ENCODE assay signal across 19 cellular contexts in genomic region chr3:40042752-40043443, GRCh38.
DNase-seq lines count a peak whose midpoint lies in the region; TF ChIP-seq lines count a peak whose summit lies in the region.
"Had no signal": no experiment of that assay in that cellular context is flagged by ENCODE, and none has a peak within 500 bp of the region (broad histone marks: within the 10 kb centered on the region; RNA-seq: fewer than 3 reads in every experiment).

No MANE protein-coding gene starts in this region.

- DNase-seq in DMS53 (lab: John Stamatoyannopoulos, UW) = peak; percentile 13
- no peak for DNase-seq in DMS53 treated with DMSO at 0.1 percent for 48 hours (lab: John Stamatoyannopoulos, UW; ENCODE audit: unreplicated experiment)
- DNase-seq in SK-N-SH = no peak
- peak; percentile 72 for DNase-seq in fibroblast of peridontal ligament (ENCODE audit: extremely low read depth)
- DNase-seq in renal cortical epithelial cell (ENCODE audit: low read depth) = peak; percentile 6
- no peak for DNase-seq in GM10248 (ENCODE audit: extremely low spot score)
- DNase-seq in vagina (ENCODE audit: extremely low spot score in 2 of 2) = no peak
- DNase-seq in MCF 10A (ENCODE audit: unreplicated experiment) = no peak
- DNase-seq: activated CD8-positive, alpha-beta memory T cell treated with anti-CD3 and anti-CD28 coated beads for 24 hours; activated naive CD4-positive, alpha-beta T cell treated with anti-CD3 and anti-CD28 coated beads, Interleukin-2, amount 50 U/mL, for 16 hours; activated T-cell treated with anti-CD3 and anti-CD28 coated beads, Interleukin-2, amount 50 U/mL, for 4 hours; effector memory CD8-positive, alpha-beta T cell; immature natural killer cell; NCI-H1048; retina; stimulated activated CD4-positive, alpha-beta T cell treated with anti-CD3 and anti-CD28 coated beads, Interleukin-12 subunit alpha, Interleukin-12 subunit beta, amount 100 ng/mL, for 4 hours had no signal

- no peaks in the 10 kb centered on the region for H3K36me3 ChIP-seq in SK-N-SH (replicated peaks in 1 of 2; ENCODE audit: control insufficient read depth in 1 of 2, insufficient read depth in 2 of 2, low read length in 1 of 2)
- no peaks in the 10 kb centered on the region for H3K36me3 ChIP-seq in vagina
- H3K36me3 ChIP-seq: ascending aorta had no signal

- BruUV-seq in MCF 10A (replicated peaks; lab: Mats Ljungman, UMichigan) = no TSS peak

- no peak overlapping the region for H3K4me3 Mint-ChIP-seq in MCF 10A (ENCODE audit: unreplicated experiment)
- H3K4me3 Mint-ChIP-seq: activated T-cell treated with anti-CD3 and anti-CD28 coated beads, Interleukin-2, amount 50 U/mL, for 4 hours; effector memory CD8-positive, alpha-beta T cell; immature natural killer cell had no signal

- no peak for TF ChIP-seq CTCF in SK-N-SH (IDR thresholded peaks at IDR 0.05)
- no peak for TF ChIP-seq CTCF in GM10248 (IDR thresholded peaks at IDR 0.05; ENCODE audit: control extremely low read depth, extremely low read depth, low read depth, missing control alignments)
- TF ChIP-seq CTCF in vagina (IDR thresholded peaks at IDR 0.05) = no peak
- TF ChIP-seq CTCF in MCF 10A (IDR thresholded peaks at IDR 0.05; ENCODE audit: unreplicated experiment) = no peak

- no peaks in the 10 kb centered on the region for H3K4me1 Mint-ChIP-seq in MCF 10A (ENCODE audit: insufficient read depth, unreplicated experiment)
- H3K4me1 Mint-ChIP-seq: immature natural killer cell had no signal

- H3K9me3 Mint-ChIP-seq in MCF 10A (ENCODE audit: unreplicated experiment) = no peaks in the 10 kb centered on the region
- H3K9me3 Mint-ChIP-seq: activated T-cell treated with anti-CD3 and anti-CD28 coated beads, Interleukin-2, amount 50 U/mL, for 4 hours had no signal

- CTCF ChIA-PET in SK-N-SH (lab: Yijun Ruan, JAX) = interaction anchor here (1.3 kb wide), 1 partner anchor 14 kb away, joined by 3 read pairs; no protein-coding TSS in a partner anchor
- CTCF ChIA-PET in GM10248 (lab: Yijun Ruan, JAX) = no interaction called here
- CTCF ChIA-PET in MCF 10A (lab: Yijun Ruan, JAX) = interaction anchor here (0.5 to 2.5 kb wide), 5 partner anchors 13 to 281 kb away, joined by 4 to 8 read pairs (median 4); no protein-coding TSS in a partner anchor

- no peak overlapping the region for H3K9ac ChIP-seq in SK-N-SH
- H3K9ac ChIP-seq: KMS-11 had no signal

- H3K4me3 ChIP-seq in SK-N-SH (ENCODE audit: low read depth in 2 of 2, low read length in 1 of 2) (no peak overlapping the region), vagina (no peak overlapping the region)
- H3K4me3 ChIP-seq: ascending aorta had no signal

- no peaks in the 10 kb centered on the region for H4K20me1 ChIP-seq in SK-N-SH (ENCODE audit: insufficient read depth)

- no peaks in the 10 kb centered on the region for H3K79me2 ChIP-seq in SK-N-SH (ENCODE audit: insufficient read depth)

- peak overlapping the region; percentile 54; the same call in 1 of the 2 replicates for H3K4me2 ChIP-seq in SK-N-SH
- H3K4me2 ChIP-seq: KMS-11 had no signal

- no peak for TF ChIP-seq RAD21 in SK-N-SH (IDR thresholded peaks at IDR 0.05; ENCODE audit: low read length)

- H3K9me2 ChIP-seq in SK-N-SH = no peaks in the 10 kb centered on the region

- no peak for TF ChIP-seq EP300 in SK-N-SH (IDR thresholded peaks at IDR 0.05; ENCODE audit: borderline replicate concordance in 1 of 2, low read depth in 1 of 2, low read length in 1 of 2)

- no peak overlapping the region for H2AFZ ChIP-seq in SK-N-SH (ENCODE audit: low read depth)

- no peak overlapping the region for H3K27ac Mint-ChIP-seq in MCF 10A (ENCODE audit: low read depth, unreplicated experiment)
- H3K27ac Mint-ChIP-seq: effector memory CD8-positive, alpha-beta T cell; immature natural killer cell had no signal

- H3K27ac ChIP-seq in SK-N-SH (ENCODE audit: low read depth in 2 of 2, low read length in 1 of 2) (peak overlapping the region; percentile 78 to 96), vagina (no peak overlapping the region)
- H3K27ac ChIP-seq: 22Rv1, ascending aorta, KMS-11 had no signal

- H3K27me3 Mint-ChIP-seq in MCF 10A (ENCODE audit: insufficient read depth, unreplicated experiment) = no peaks in the 10 kb centered on the region
- H3K27me3 Mint-ChIP-seq: effector memory CD8-positive, alpha-beta T cell had no signal

- intact Hi-C loops in vagina (cut with DNase I) (no loop called here), MCF 10A (cut with micrococcal nuclease) (no loop called here)

- WGBS in SK-N-SH (ENCODE audit: low lambda C conversion rate) = 47% methylated on average over 4 of the region's 4 CpGs

- H3K27me3 ChIP-seq in SK-N-SH (ENCODE audit: insufficient read depth) (no peaks in the 10 kb centered on the region), vagina (no peaks in the 10 kb centered on the region)
- H3K27me3 ChIP-seq: ascending aorta had no signal

- H3K36me3 Mint-ChIP-seq in MCF 10A (ENCODE audit: insufficient read depth, unreplicated experiment) = no peaks in the 10 kb centered on the region
- H3K36me3 Mint-ChIP-seq: immature natural killer cell had no signal

- peaks cover 14 to 23% of the 10 kb centered on the region in 2 experiments for H3K4me1 ChIP-seq in SK-N-SH (ENCODE audit: control insufficient read depth in 1 of 2, insufficient read depth in 2 of 2, low read depth in 1 of 2, low read length in 1 of 2)
- H3K4me1 ChIP-seq in vagina = no peaks in the 10 kb centered on the region
- H3K4me1 ChIP-seq: ascending aorta had no signal

- H3F3A ChIP-seq in SK-N-SH (replicated peaks; ENCODE audit: insufficient read depth) = peaks cover 29% of the 10 kb centered on the region

- H3K9me3 ChIP-seq in SK-N-SH (no peaks in the 10 kb centered on the region), vagina (no peaks in the 10 kb centered on the region)
- H3K9me3 ChIP-seq: ascending aorta had no signal

- POLR2A ChIA-PET in SK-N-SH (lab: Yijun Ruan, JAX) (interaction anchor here (1.4 kb wide), 1 partner anchor 135 kb away, joined by 3 read pairs; no protein-coding TSS in a partner anchor), GM10248 (lab: Yijun Ruan, JAX) (no interaction called here), MCF 10A (lab: Yijun Ruan, JAX) (interaction anchor here (0.9 to 3.2 kb wide), 6 partner anchors 12 to 371 kb away, joined by 3 to 19 read pairs (median 5); no protein-coding TSS in a partner anchor)

- no peak for TF ChIP-seq POLR2A in vagina (IDR thresholded peaks at IDR 0.05)

TF ChIP-seq in SK-N-SH, 30 proteins besides CTCF, POLR2A, EP300 and RAD21:
- TF ChIP-seq FOSL2 (IDR thresholded peaks at IDR 0.05; ENCODE audit: borderline replicate concordance, low read depth) (no peak), REST (IDR thresholded peaks at IDR 0.05; ENCODE audit: low read depth, low read length) (no peak), TEAD4 (IDR thresholded peaks at IDR 0.05; ENCODE audit: borderline replicate concordance, insufficient read depth) (no peak), TAF1 (IDR thresholded peaks at IDR 0.05; ENCODE audit: borderline replicate concordance, low read depth, low read length) (no peak), PBX3 (IDR thresholded peaks at IDR 0.05) (no peak), RXRA (IDR thresholded peaks at IDR 0.05; ENCODE audit: borderline replicate concordance, low read depth) (no peak), POLR2AphosphoS5 (IDR thresholded peaks at IDR 0.05; ENCODE audit: low read depth, low read length) (no peak), MEF2A (IDR thresholded peaks at IDR 0.05; ENCODE audit: borderline replicate concordance, low read depth) (no peak), RCOR1 (IDR thresholded peaks at IDR 0.05; ENCODE audit: low read length) (no peak), EZH2phosphoT487 (IDR thresholded peaks at IDR 0.05; ENCODE audit: borderline replicate concordance, low read depth) (no peak), RFX5 (IDR thresholded peaks at IDR 0.05; ENCODE audit: low read length) (no peak), ELF1 (IDR thresholded peaks at IDR 0.05) (no peak), SIN3A (IDR thresholded peaks at IDR 0.05; ENCODE audit: borderline replicate concordance, low read depth, low read length) (no peak), CHD2 (IDR thresholded peaks at IDR 0.05; ENCODE audit: low read length, partially characterized antibody) (no peak), GABPA (IDR thresholded peaks at IDR 0.05; ENCODE audit: low read depth) (no peak)

Comparison
In these comparisons a context has a peak if more than half of its experiments do, and no peak if none do; other contexts are left out.
1. DNase-seq: peak in DMS53 (single experiment), fibroblast of peridontal ligament (single experiment) and renal cortical epithelial cell (single experiment); none in DMS53 treated with DMSO at 0.1 percent for 48 hours (single experiment), SK-N-SH (single experiment), GM10248 (single experiment), vagina (0 of 2) and MCF 10A (single experiment).